Comparison of ENCODE assay signal across 2 cellular contexts in the genomic region with DNA sequence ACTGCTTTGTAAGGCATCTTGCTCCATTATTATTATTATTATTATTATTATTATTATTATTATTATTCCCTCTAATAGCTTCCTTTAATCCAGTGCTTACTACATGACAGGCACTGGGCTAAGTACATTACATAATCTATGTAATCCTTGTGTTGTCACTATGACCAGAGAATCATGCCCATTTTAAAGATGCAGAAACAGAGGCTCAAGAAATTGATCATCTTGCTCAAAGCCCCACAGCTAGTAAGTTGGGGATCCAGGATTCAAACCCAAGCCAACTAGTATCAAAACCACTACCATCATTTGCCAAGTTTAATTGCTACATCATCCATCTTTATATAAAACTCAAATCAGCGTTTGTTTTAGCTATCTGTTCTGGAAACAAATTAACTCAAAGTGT.
TF ChIP-seq lines count a peak whose summit lies in the region.

No MANE protein-coding gene starts in this region.

TF ChIP-seq in A549, 52 proteins besides CTCF, POLR2A, EP300 and RAD21 (continued from another document):
- TF ChIP-seq ESRRA (IDR thresholded peaks at IDR 0.05; ENCODE audit: borderline replicate concordance, low read length) (no peak), FOXS1 (CRISPR knock-in tag; IDR thresholded peaks at IDR 0.05) (no peak)
TF ChIP-seq in A549: peak in this region for 0.

TF ChIP-seq in liver, 16 proteins besides CTCF, POLR2A, EP300 and RAD21:
- TF ChIP-seq, protein P1, sequence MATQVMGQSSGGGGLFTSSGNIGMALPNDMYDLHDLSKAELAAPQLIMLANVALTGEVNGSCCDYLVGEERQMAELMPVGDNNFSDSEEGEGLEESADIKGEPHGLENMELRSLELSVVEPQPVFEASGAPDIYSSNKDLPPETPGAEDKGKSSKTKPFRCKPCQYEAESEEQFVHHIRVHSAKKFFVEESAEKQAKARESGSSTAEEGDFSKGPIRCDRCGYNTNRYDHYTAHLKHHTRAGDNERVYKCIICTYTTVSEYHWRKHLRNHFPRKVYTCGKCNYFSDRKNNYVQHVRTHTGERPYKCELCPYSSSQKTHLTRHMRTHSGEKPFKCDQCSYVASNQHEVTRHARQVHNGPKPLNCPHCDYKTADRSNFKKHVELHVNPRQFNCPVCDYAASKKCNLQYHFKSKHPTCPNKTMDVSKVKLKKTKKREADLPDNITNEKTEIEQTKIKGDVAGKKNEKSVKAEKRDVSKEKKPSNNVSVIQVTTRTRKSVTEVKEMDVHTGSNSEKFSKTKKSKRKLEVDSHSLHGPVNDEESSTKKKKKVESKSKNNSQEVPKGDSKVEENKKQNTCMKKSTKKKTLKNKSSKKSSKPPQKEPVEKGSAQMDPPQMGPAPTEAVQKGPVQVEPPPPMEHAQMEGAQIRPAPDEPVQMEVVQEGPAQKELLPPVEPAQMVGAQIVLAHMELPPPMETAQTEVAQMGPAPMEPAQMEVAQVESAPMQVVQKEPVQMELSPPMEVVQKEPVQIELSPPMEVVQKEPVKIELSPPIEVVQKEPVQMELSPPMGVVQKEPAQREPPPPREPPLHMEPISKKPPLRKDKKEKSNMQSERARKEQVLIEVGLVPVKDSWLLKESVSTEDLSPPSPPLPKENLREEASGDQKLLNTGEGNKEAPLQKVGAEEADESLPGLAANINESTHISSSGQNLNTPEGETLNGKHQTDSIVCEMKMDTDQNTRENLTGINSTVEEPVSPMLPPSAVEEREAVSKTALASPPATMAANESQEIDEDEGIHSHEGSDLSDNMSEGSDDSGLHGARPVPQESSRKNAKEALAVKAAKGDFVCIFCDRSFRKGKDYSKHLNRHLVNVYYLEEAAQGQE (IDR thresholded peaks at IDR 0.05), result no peak
- TF ChIP-seq, protein P2, sequence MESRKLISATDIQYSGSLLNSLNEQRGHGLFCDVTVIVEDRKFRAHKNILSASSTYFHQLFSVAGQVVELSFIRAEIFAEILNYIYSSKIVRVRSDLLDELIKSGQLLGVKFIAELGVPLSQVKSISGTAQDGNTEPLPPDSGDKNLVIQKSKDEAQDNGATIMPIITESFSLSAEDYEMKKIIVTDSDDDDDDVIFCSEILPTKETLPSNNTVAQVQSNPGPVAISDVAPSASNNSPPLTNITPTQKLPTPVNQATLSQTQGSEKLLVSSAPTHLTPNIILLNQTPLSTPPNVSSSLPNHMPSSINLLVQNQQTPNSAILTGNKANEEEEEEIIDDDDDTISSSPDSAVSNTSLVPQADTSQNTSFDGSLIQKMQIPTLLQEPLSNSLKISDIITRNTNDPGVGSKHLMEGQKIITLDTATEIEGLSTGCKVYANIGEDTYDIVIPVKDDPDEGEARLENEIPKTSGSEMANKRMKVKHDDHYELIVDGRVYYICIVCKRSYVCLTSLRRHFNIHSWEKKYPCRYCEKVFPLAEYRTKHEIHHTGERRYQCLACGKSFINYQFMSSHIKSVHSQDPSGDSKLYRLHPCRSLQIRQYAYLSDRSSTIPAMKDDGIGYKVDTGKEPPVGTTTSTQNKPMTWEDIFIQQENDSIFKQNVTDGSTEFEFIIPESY (IDR thresholded peaks at IDR 0.05), result no peak
- no peak for TF ChIP-seq HNF4A (conservative IDR thresholded peaks at IDR 0.05)
- no peak for TF ChIP-seq NR2F2 (IDR thresholded peaks at IDR 0.05)
TF ChIP-seq in liver: peak in this region for 0.
